10 cellular contexts compared by ENCODE assay signal in the genomic region with DNA sequence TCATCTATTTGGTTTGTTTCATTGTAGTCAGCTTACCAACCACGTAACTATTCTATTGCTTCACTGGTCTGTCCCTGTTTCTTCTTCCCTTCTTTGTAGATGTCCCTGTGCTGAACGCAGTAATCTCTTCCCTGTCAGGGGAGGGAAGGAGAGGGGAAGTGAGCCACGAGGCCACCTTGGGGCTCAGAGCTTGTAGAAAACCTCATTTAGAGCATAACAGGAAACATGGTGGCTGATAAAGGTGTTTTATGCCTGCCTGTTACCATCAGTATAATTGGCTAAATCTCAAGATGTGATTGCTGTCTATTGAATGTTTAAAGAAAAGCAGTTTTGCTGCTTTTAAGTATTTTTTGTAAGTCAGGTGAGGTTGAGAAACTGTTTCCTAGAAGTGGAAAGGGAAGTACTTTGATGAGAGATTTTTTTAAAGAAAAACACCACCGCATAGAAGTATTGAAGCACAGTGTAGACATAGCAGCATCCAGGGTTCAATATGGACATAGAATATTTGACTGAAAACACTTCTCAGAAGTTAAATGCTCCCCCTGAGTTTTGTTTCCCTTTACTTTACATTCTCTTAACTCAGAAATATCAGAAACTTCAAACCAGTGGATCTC. TPM values are rescaled to one million over a fixed set of nuclear protein-coding genes. Genes with fewer than 3 reads are reported as not detected.
DNase-seq lines count a peak whose midpoint lies in the region; TF ChIP-seq lines count a peak whose summit lies in the region.
"Had no signal": no experiment of that assay in that cellular context is flagged by ENCODE, and none has a peak within 500 bp of the region (broad histone marks: within the 10 kb centered on the region; RNA-seq: fewer than 3 reads in every experiment).

No MANE protein-coding gene starts in this region.

- no peak overlapping the region for H3K9ac ChIP-seq in smooth muscle cell (ENCODE audit: low read depth)

- no peaks in the 10 kb centered on the region for H3K79me2 ChIP-seq in smooth muscle cell (ENCODE audit: low read depth)

- peaks cover 46% of the 10 kb centered on the region for H3K36me3 ChIP-seq in neutrophil
- H3K36me3 ChIP-seq in smooth muscle cell (ENCODE audit: low read depth) = no peaks in the 10 kb centered on the region
- H3K36me3 ChIP-seq in tibial artery = peaks cover 0 to 77% (median 10%) of the 10 kb centered on the region in 3 donors
- H3K36me3 ChIP-seq: SJSA1 had no signal

- WGBS in smooth muscle cell (ENCODE audit: low lambda C conversion rate) = 86% methylated on average over 4 of the region's 4 CpGs

- no peak overlapping the region for H2AFZ ChIP-seq in smooth muscle cell (ENCODE audit: low read depth)

- no peak overlapping the region for H3K4me2 ChIP-seq in smooth muscle cell

- TF ChIP-seq CTCF in neutrophil (IDR thresholded peaks at IDR 0.05) (no peak), smooth muscle cell (IDR thresholded peaks at IDR 0.05; ENCODE audit: borderline replicate concordance, insufficient read depth, poor library complexity, severe bottlenecking) (no peak), tibial artery (IDR thresholded peaks at IDR 0.05) (no peak)

- intact Hi-C loops in tibial artery (cut with DNase I; ENCODE audit: low total_unique reads) = no loop called here

- peak; percentile 67 for DNase-seq in Jurkat, Clone E6-1 (ENCODE audit: low read depth, low spot score)
- DNase-seq in T follicular helper cell (ENCODE audit: low read depth) (peak; percentile 16), smooth muscle cell (lab: John Stamatoyannopoulos, UW; ENCODE audit: unreplicated experiment) (no peak), HuH-7 (ENCODE audit: low spot score) (no peak), tibial artery (no peak)
- peak; percentile 17 for DNase-seq in activated effector memory CD4-positive, alpha-beta T cell treated with Interleukin-2 at 50 U/mL for 16 hours
- DNase-seq: HFFc6, NCI-H524 had no signal

- no peaks in the 10 kb centered on the region for H3F3A ChIP-seq in smooth muscle cell (ENCODE audit: low read depth)

- H4K20me1 ChIP-seq in smooth muscle cell (ENCODE audit: low read depth) = no peaks in the 10 kb centered on the region

- H3K9me3 ChIP-seq in neutrophil (no peaks in the 10 kb centered on the region), smooth muscle cell (replicated peaks; ENCODE audit: low read depth) (no peaks in the 10 kb centered on the region), tibial artery (no peaks in the 10 kb centered on the region)
- H3K9me3 ChIP-seq: SJSA1 had no signal

- H3K27ac ChIP-seq in neutrophil (peak overlapping the region; percentile 81), smooth muscle cell (ENCODE audit: low read depth) (no peak overlapping the region), tibial artery (no peak overlapping the region)
- H3K27ac ChIP-seq: SJSA1 had no signal

- no peak overlapping the region for H3K4me3 ChIP-seq in Jurkat, Clone E6-1 (ENCODE audit: low read length)
- H3K4me3 ChIP-seq in neutrophil (ENCODE audit: low read depth in 1 of 2, low read length in 1 of 2) (peak overlapping the region; percentile 15 to 36), smooth muscle cell (no peak overlapping the region), tibial artery (no peak overlapping the region)
- H3K4me3 ChIP-seq: SJSA1 had no signal

- no peaks in the 10 kb centered on the region for H3K27me3 ChIP-seq in neutrophil
- no peaks in the 10 kb centered on the region for H3K27me3 ChIP-seq in smooth muscle cell (ENCODE audit: low read depth)
- H3K27me3 ChIP-seq in tibial artery = no peaks in the 10 kb centered on the region
- H3K27me3 ChIP-seq: SJSA1 had no signal

- H3K4me1 ChIP-seq in neutrophil (ENCODE audit: control insufficient read depth in 1 of 2, insufficient read depth in 1 of 2, low read depth in 1 of 2, low read length in 1 of 2) (peaks cover 25 to 45% of the 10 kb centered on the region in 2 experiments), smooth muscle cell (ENCODE audit: low read depth) (no peaks in the 10 kb centered on the region), tibial artery (no peaks in the 10 kb centered on the region)
- H3K4me1 ChIP-seq: SJSA1 had no signal

RNA-seq across cellular contexts. Expression of a gene that starts 59.7 kb away (rescaled TPM):
- 23.3 TPM for polyA plus RNA-seq in Jurkat, Clone E6-1 (2012; ENCODE audit: insufficient read depth, insufficient read length)
- 33.9 and 39.5 TPM in 2 replicates for total RNA-seq in smooth muscle cell
- 18.0 and 29.1 TPM in 2 replicates for polyA plus RNA-seq in smooth muscle cell

Comparison
In these comparisons a context has a peak if more than half of its experiments do, and no peak if none do; other contexts are left out.
1. DNase-seq: peak in Jurkat, Clone E6-1 (single experiment), T follicular helper cell (single experiment) and activated effector memory CD4-positive, alpha-beta T cell treated with Interleukin-2 at 50 U/mL for 16 hours (single experiment); none in smooth muscle cell (single experiment), HuH-7 (single experiment) and tibial artery (0 of 2).
2. H3K4me3 ChIP-seq: peak in neutrophil (2 of 2); none in Jurkat, Clone E6-1 (single experiment), smooth muscle cell (single experiment) and tibial artery (0 of 2).